Comparison of ENCODE assay signal across 1 cellular context in the genomic region with DNA sequence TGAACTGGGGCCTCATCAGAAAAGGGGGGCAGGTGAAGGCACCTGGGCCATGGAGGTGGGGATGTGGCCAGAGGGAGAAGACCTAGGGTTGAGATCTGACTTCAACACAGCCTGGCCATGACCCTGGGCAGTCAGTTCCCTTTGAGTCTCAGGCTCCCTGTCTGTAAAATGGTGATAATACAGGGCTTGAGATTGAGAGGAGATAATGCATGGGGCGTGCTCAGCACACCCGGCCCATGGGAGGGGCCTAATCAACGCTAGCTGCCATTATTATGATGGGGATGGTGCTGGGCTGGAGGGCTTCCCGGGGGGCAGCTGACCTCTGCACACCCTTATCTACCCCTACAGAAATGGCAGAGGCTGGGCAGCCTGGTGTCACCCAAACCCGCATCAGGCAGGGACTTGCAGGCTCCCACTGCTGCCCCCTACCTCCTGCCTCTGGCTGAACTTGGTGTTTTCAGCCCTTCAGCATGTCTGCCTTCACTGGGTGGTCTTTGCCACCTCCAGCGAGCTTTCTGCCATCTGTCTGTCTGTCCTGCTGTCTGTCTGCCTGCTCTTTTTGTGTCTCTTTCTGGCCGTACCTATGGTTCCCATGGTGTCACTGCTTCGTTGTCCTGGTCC.
TF ChIP-seq lines count a peak whose summit lies in the region.

No MANE protein-coding gene starts in this region.

TF ChIP-seq in GM12878, 131 proteins besides CTCF, POLR2A, EP300 and RAD21 (continued from another document):
- TF ChIP-seq, protein P1, sequence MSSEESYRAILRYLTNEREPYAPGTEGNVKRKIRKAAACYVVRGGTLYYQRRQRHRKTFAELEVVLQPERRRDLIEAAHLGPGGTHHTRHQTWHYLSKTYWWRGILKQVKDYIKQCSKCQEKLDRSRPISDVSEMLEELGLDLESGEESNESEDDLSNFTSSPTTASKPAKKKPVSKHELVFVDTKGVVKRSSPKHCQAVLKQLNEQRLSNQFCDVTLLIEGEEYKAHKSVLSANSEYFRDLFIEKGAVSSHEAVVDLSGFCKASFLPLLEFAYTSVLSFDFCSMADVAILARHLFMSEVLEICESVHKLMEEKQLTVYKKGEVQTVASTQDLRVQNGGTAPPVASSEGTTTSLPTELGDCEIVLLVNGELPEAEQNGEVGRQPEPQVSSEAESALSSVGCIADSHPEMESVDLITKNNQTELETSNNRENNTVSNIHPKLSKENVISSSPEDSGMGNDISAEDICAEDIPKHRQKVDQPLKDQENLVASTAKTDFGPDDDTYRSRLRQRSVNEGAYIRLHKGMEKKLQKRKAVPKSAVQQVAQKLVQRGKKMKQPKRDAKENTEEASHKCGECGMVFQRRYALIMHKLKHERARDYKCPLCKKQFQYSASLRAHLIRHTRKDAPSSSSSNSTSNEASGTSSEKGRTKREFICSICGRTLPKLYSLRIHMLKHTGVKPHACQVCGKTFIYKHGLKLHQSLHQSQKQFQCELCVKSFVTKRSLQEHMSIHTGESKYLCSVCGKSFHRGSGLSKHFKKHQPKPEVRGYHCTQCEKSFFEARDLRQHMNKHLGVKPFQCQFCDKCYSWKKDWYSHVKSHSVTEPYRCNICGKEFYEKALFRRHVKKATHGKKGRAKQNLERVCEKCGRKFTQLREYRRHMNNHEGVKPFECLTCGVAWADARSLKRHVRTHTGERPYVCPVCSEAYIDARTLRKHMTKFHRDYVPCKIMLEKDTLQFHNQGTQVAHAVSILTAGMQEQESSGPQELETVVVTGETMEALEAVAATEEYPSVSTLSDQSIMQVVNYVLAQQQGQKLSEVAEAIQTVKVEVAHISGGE (CRISPR knock-in tag; IDR thresholded peaks at IDR 0.05) = no peak
- TF ChIP-seq JUNB (IDR thresholded peaks at IDR 0.05) (no peak), STAT1 (conservative IDR thresholded peaks at IDR 0.05) (no peak), KAT2A (conservative IDR thresholded peaks at IDR 0.05; ENCODE audit: control insufficient read depth, low read depth, low read length) (no peak), CBFB (IDR thresholded peaks at IDR 0.05; ENCODE audit: low read depth) (no peak), LARP7 (IDR thresholded peaks at IDR 0.05) (no peak), PAX5 (IDR thresholded peaks at IDR 0.05; ENCODE audit: borderline replicate concordance, low read depth, low read length) (no peak)
- TF ChIP-seq, protein P2, sequence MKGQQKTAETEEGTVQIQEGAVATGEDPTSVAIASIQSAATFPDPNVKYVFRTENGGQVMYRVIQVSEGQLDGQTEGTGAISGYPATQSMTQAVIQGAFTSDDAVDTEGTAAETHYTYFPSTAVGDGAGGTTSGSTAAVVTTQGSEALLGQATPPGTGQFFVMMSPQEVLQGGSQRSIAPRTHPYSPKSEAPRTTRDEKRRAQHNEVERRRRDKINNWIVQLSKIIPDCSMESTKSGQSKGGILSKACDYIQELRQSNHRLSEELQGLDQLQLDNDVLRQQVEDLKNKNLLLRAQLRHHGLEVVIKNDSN (IDR thresholded peaks at IDR 0.05; ENCODE audit: borderline replicate concordance, extremely low read length, insufficient read depth, low read depth, low read length) = no peak
- TF ChIP-seq, protein P3, sequence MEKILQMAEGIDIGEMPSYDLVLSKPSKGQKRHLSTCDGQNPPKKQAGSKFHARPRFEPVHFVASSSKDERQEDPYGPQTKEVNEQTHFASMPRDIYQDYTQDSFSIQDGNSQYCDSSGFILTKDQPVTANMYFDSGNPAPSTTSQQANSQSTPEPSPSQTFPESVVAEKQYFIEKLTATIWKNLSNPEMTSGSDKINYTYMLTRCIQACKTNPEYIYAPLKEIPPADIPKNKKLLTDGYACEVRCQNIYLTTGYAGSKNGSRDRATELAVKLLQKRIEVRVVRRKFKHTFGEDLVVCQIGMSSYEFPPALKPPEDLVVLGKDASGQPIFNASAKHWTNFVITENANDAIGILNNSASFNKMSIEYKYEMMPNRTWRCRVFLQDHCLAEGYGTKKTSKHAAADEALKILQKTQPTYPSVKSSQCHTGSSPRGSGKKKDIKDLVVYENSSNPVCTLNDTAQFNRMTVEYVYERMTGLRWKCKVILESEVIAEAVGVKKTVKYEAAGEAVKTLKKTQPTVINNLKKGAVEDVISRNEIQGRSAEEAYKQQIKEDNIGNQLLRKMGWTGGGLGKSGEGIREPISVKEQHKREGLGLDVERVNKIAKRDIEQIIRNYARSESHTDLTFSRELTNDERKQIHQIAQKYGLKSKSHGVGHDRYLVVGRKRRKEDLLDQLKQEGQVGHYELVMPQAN (conservative IDR thresholded peaks at IDR 0.05) = no peak
